ENCODE assay signal across 29 cellular contexts in the genomic region with DNA sequence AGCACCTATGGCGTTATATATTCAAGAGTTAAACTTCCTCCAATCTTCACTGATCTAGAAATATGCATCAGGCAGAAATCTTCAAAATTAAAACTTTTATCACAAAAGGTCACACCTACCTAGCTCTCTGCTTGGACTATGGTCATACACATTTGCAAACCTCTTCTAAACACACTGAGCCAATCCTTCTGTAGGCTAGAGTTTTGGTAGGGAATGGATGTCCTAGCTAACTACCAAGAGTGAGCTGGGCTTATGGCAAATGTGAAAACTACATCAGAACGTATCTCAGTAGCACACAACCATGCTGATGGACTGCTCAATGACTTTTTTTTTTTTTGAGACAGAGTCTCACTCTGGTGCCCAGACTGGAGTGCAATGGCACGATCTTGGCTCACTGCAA.
"Had no signal": no experiment of that assay in that cellular context is flagged by ENCODE, and none has a peak within 500 bp of the region (broad histone marks: within the 10 kb centered on the region; RNA-seq: fewer than 3 reads in every experiment).

No MANE protein-coding gene starts in this region.

- H3K4me3 Mint-ChIP-seq: activated T-helper 1 cell treated with anti-CD3 and anti-CD28 coated beads, Interleukin-12 subunit alpha, Interleukin-12 subunit beta, Interleukin-2, Interleukin-4 antibody, amounts not matched to agents 30 ng/mL and 10 ng/mL and 1 ng/mL, durations not matched to agents 14 hours and 24 hours and 36 hours; neural crest cell; T-helper 2 cell treated with Interferon-gamma antibody and Interleukin-4, amounts not matched to agents 5 μg/mL and 100 μg/mL, for 36 hours had no signal

- DNase-seq: activated CD4-positive, alpha-beta T cell treated with anti-CD3 and anti-CD28 coated beads for 4 hours; activated CD4-positive, alpha-beta T cell treated with anti-CD3 and anti-CD28 coated beads, Interleukin-2, amount 50 U/mL, for 48 hours; activated CD8-positive, alpha-beta memory T cell treated with anti-CD3 and anti-CD28 coated beads for 24 hours; activated effector memory CD4-positive, alpha-beta T cell treated with anti-CD3 and anti-CD28 coated beads, Interleukin-2, amount 50 U/mL, for 16 hours; activated naive CD4-positive, alpha-beta T cell treated with anti-CD3 and anti-CD28 coated beads, Interleukin-2, amount 50 U/mL, for 16 hours; anterior cingulate cortex; cerebellar nuclear complex; colonic mucosa; effector CD8-positive, alpha-beta T cell; esophagus squamous epithelium; foreskin melanocyte; kidney glomerular epithelial cell; left lung; mesendoderm; occipital lobe; spleen; stimulated activated naive CD4-positive, alpha-beta T cell treated with Interleukin-2 at 50 U/mL for 16 hours; T-cell; trophoblast cell had no signal

- H3K36me3 ChIP-seq: colonic mucosa, esophagus squamous epithelium, left lung, right atrium auricular region, spleen, thoracic aorta had no signal

- H3K9me3 ChIP-seq: colonic mucosa, esophagus squamous epithelium, left lung, right atrium auricular region, spleen, thoracic aorta had no signal

- H3K27me3 ChIP-seq: colonic mucosa, esophagus squamous epithelium, left lung, right atrium auricular region, spleen had no signal

- FAIRE-seq: endometrium, urothelium cell line had no signal

- H3K27ac Mint-ChIP-seq: activated T-helper 1 cell treated with anti-CD3 and anti-CD28 coated beads, Interleukin-12 subunit alpha, Interleukin-12 subunit beta, Interleukin-2, Interleukin-4 antibody, amounts not matched to agents 30 ng/mL and 10 ng/mL and 1 ng/mL, durations not matched to agents 14 hours and 24 hours and 36 hours; T-helper 2 cell treated with Interferon-gamma antibody and Interleukin-4, amounts not matched to agents 5 μg/mL and 100 μg/mL, for 36 hours had no signal

- H3K4me1 ChIP-seq: colonic mucosa had no signal

- H3K27me3 Mint-ChIP-seq: T-cell had no signal

- H3K4me3 ChIP-seq: colonic mucosa, esophagus squamous epithelium, left lung, lung, right atrium auricular region, spleen, thoracic aorta had no signal

- H3K27ac ChIP-seq: colonic mucosa, epithelial cell of prostate, esophagus squamous epithelium, parathyroid adenoma, right atrium auricular region, thoracic aorta had no signal

- H3K9me3 Mint-ChIP-seq: activated T-helper 1 cell treated with anti-CD3 and anti-CD28 coated beads, Interleukin-12 subunit alpha, Interleukin-12 subunit beta, Interleukin-2, Interleukin-4 antibody, amounts not matched to agents 30 ng/mL and 10 ng/mL and 1 ng/mL, durations not matched to agents 14 hours and 24 hours and 36 hours; neural crest cell; T-cell; T-helper 2 cell treated with Interferon-gamma antibody and Interleukin-4, amounts not matched to agents 5 μg/mL and 100 μg/mL, for 36 hours had no signal

- ATAC-seq: left lung, T-cell had no signal
